In genomic region chr17:4204676-4205075, GRCh38 we compare ENCODE assay signal across 10 cellular contexts. TPM values are rescaled to one million over a fixed set of nuclear protein-coding genes. Genes with fewer than 3 reads are reported as not detected.
DNase-seq lines count a peak whose midpoint lies in the region; ATAC-seq and TF ChIP-seq lines count a peak whose summit lies in the region.
"Had no signal": no experiment of that assay in that cellular context is flagged by ENCODE, and none has a peak within 500 bp of the region (broad histone marks: within the 10 kb centered on the region; RNA-seq: fewer than 3 reads in every experiment).

No MANE protein-coding gene starts in this region.

- H3K9ac ChIP-seq in muscle layer of colon (ENCODE audit: low read length): peak overlapping the region; percentile 63

- H3K27ac ChIP-seq in muscle layer of colon (ENCODE audit: low read depth, low read length) (peak overlapping the region; percentile 79), foreskin keratinocyte (no peak overlapping the region)

- no peaks in the 10 kb centered on the region for H3K27me3 ChIP-seq in muscle layer of colon (ENCODE audit: control insufficient read depth in 1 of 2, insufficient read depth in 2 of 2, low read length in 2 of 2)
- no peaks in the 10 kb centered on the region for H3K27me3 ChIP-seq in foreskin keratinocyte

- H3K4me1 ChIP-seq in muscle layer of colon (ENCODE audit: insufficient read depth, low read length) (peaks cover 42% of the 10 kb centered on the region), foreskin keratinocyte (no peaks in the 10 kb centered on the region)

- in situ Hi-C loops in ACHN (cut with HindIII; ENCODE audit: low pct_ligation_motif_present, low pct_unique_long_range_greater_than_20kb, low sequenced_read_pairs): loop anchor here (25.0 kb wide), 1 partner anchor 208 kb away; no protein-coding TSS in a partner anchor

- TF ChIP-seq CTCF in foreskin keratinocyte (conservative IDR thresholded peaks at IDR 0.05): no peak

- peaks cover 34% of the 10 kb centered on the region for H3K36me3 ChIP-seq in muscle layer of colon (ENCODE audit: insufficient read depth, low read length)

- ATAC-seq in foreskin keratinocyte: no peak

- DNase-seq in stimulated activated CD4-positive, alpha-beta T cell treated with anti-CD3 and anti-CD28 coated beads, Interleukin-15, amount 100 ng/mL, for 24 hours: peak; percentile 14
- no peak for DNase-seq in stimulated activated CD4-positive, alpha-beta T cell treated with anti-CD3 and anti-CD28 coated beads, Interleukin-2, amount 100 ng/mL, for 24 hours
- peak; percentile 93 for DNase-seq in dedifferentiated amniotic fluid mesenchymal stem cell (ENCODE audit: extremely low spot score)
- no peak for DNase-seq in stimulated activated naive CD4-positive, alpha-beta T cell treated with Interleukin-2 at 50 U/mL for 16 hours (lab: John Stamatoyannopoulos, UW)
- DNase-seq in ACHN: no peak
- DNase-seq in NCI-H2081 treated with DMSO at 0.1 percent for 48 hours (lab: John Stamatoyannopoulos, UW): no peak
- DNase-seq in foreskin keratinocyte: no peak
- DNase-seq: CD4-positive, alpha-beta memory T cell; NCI-H526 treated with DMSO at 0.1 percent for 48 hours had no signal

- H3K4me3 ChIP-seq in muscle layer of colon (ENCODE audit: low read depth in 1 of 2, low read length in 2 of 2): no peak overlapping the region

- no peaks in the 10 kb centered on the region for H3K9me3 ChIP-seq in muscle layer of colon (ENCODE audit: low read length)

RNA-seq across cellular contexts. Expression of gene ANKFY1, which starts 59.1 kb away (rescaled TPM):
- total RNA-seq in foreskin keratinocyte: 36.5 and 40.6 TPM in 2 replicates
- 8.9 and 9.5 TPM in 2 replicates for polyA plus RNA-seq in foreskin keratinocyte

Comparison
In these comparisons a context has a peak if more than half of its experiments do, and no peak if none do; other contexts are left out.
1. DNase-seq: peak in stimulated activated CD4-positive, alpha-beta T cell treated with anti-CD3 and anti-CD28 coated beads, Interleukin-15, amount 100 ng/mL, for 24 hours (single experiment) and dedifferentiated amniotic fluid mesenchymal stem cell (single experiment); none in stimulated activated CD4-positive, alpha-beta T cell treated with anti-CD3 and anti-CD28 coated beads, Interleukin-2, amount 100 ng/mL, for 24 hours (0 of 2), stimulated activated naive CD4-positive, alpha-beta T cell treated with Interleukin-2 at 50 U/mL for 16 hours (single experiment), ACHN (single experiment), NCI-H2081 treated with DMSO at 0.1 percent for 48 hours (single experiment) and foreskin keratinocyte (0 of 2).